ENCODE assay signal across 8 cellular contexts in genomic region chr3:108036984-108037741, GRCh38. TPM values are rescaled to one million over a fixed set of nuclear protein-coding genes. Genes with fewer than 3 reads are reported as not detected.
DNase-seq lines count a peak whose midpoint lies in the region; ATAC-seq and TF ChIP-seq lines count a peak whose summit lies in the region.

No MANE protein-coding gene starts in this region.

- TF ChIP-seq CTCF in choroid plexus epithelial cell (conservative IDR thresholded peaks at IDR 0.05; ENCODE audit: low read depth, low read length) = no peak
- TF ChIP-seq CTCF in vagina (IDR thresholded peaks at IDR 0.05) = no peak

- DNase-seq in Right ventricle myocardium superior (no peak), cardiac septum (ENCODE audit: low spot score) (no peak), choroid plexus epithelial cell (ENCODE audit: low read depth) (peak; percentile 36), vagina (ENCODE audit: extremely low spot score in 2 of 2) (no peak), foreskin melanocyte (no peak)
- DNase-seq in stimulated activated naive CD4-positive, alpha-beta T cell treated with Interleukin-2 at 50 U/mL for 16 hours (lab: John Stamatoyannopoulos, UW) = no peak

- H3K27ac ChIP-seq in vagina = peak overlapping the region; percentile 36

- TF ChIP-seq POLR2A in vagina (IDR thresholded peaks at IDR 0.05) = no peak

- H3K4me3 ChIP-seq in choroid plexus epithelial cell (ENCODE audit: low read depth, low read length) (no peak overlapping the region), vagina (no peak overlapping the region)

- H3K9me3 ChIP-seq in vagina = no peaks in the 10 kb centered on the region

- peak; percentile 56 for ATAC-seq in Right ventricle myocardium superior (ENCODE audit: poor library complexity)
- ATAC-seq in HG03064 (IDR thresholded peaks at IDR 0.05; ENCODE audit: low read depth, unreplicated experiment) = peak; percentile 73
- ATAC-seq in GM18519 (IDR thresholded peaks at IDR 0.05; ENCODE audit: low FRiP score, unreplicated experiment) = no peak

- H3K4me1 ChIP-seq in vagina = peaks cover 9% of the 10 kb centered on the region

- intact Hi-C loops in Right ventricle myocardium superior (cut with DNase I) = no loop called here
- intact Hi-C loops in cardiac septum (cut with DNase I) = no loop called here
- intact Hi-C loops in vagina (cut with DNase I) = no loop called here

- no peaks in the 10 kb centered on the region for H3K27me3 ChIP-seq in vagina

- H3K36me3 ChIP-seq in vagina = no peaks in the 10 kb centered on the region

RNA-seq across cellular contexts. Expression of gene CD47, which starts 53.7 kb away (rescaled TPM):
- total RNA-seq in Right ventricle myocardium superior (46.2 TPM), cardiac septum (51.4 TPM), vagina (51.3 TPM)
